In genomic region chr5:16311666-16312065, GRCh38 we compare ENCODE assay signal across 25 cellular contexts.
"Had no signal": no experiment of that assay in that cellular context is flagged by ENCODE, and none has a peak within 500 bp of the region (broad histone marks: within the 10 kb centered on the region; RNA-seq: fewer than 3 reads in every experiment).

No MANE protein-coding gene starts in this region.

- H3K36me3 ChIP-seq: neural progenitor cell, ovary, right lobe of liver, sigmoid colon, stomach, thoracic aorta, thyroid gland, tibial nerve, upper lobe of left lung, vagina had no signal

- H3K27me3 ChIP-seq: neural progenitor cell, ovary, right lobe of liver, sigmoid colon, stomach, thyroid gland, tibial nerve, upper lobe of left lung, vagina had no signal

- H3K4me1 ChIP-seq: neural progenitor cell, parathyroid adenoma, psoas muscle, right lobe of liver, sigmoid colon, stomach, thyroid gland, tibial nerve, upper lobe of left lung, vagina had no signal

- H3K4me3 ChIP-seq: neural progenitor cell, ovary, psoas muscle, right lobe of liver, sigmoid colon, stomach, thoracic aorta, thyroid gland, tibial nerve, upper lobe of left lung, vagina had no signal

- FAIRE-seq: small intestine, urothelium cell line had no signal

- H3K27ac ChIP-seq: neural progenitor cell, ovary, parathyroid adenoma, psoas muscle, right lobe of liver, sigmoid colon, stomach, thoracic aorta, thyroid gland, tibial nerve, upper lobe of left lung, vagina had no signal

- ATAC-seq: natural killer cell; psoas muscle; right lobe of liver; stimulated activated effector memory CD8-positive, alpha-beta T cell treated with anti-CD3 and anti-CD28 coated beads, Interleukin-12 subunit alpha, Interleukin-12 subunit beta, amount 100 ng/mL, for 72 hours; stimulated activated naive B cell treated with anti-CD40 and anti-IgM and Interleukin-4, amounts not matched to agents 10 μg/mL and 1 μg/mL and 100 μg/mL, for 72 hours had no signal

- H3K9me3 ChIP-seq: ovary, psoas muscle, right lobe of liver, sigmoid colon, thoracic aorta, thyroid gland, tibial nerve, upper lobe of left lung had no signal

- DNase-seq: natural killer cell; occipital lobe; ovary; posterior cingulate gyrus; psoas muscle; right lobe of liver; sigmoid colon; small intestine; stimulated activated CD4-positive, alpha-beta T cell treated with anti-CD3 and anti-CD28 coated beads, Interleukin-15, amount 100 ng/mL, for 24 hours; stimulated activated CD4-positive, alpha-beta T cell treated with anti-CD3 and anti-CD28 coated beads, Interleukin-2, amount 100 ng/mL, for 24 hours; stimulated activated CD4-positive, alpha-beta T cell treated with anti-CD3 and anti-CD28 coated beads, Interleukin-2, amount 100 ng/mL, for 48 hours; stimulated activated CD4-positive, alpha-beta T cell treated with anti-CD3 and anti-CD28 coated beads, Interleukin-4, amount 100 ng/mL, for 24 hours; stimulated activated naive B cell treated with anti-CD40 and anti-IgM and Interleukin-4, amounts not matched to agents 10 μg/mL and 1 μg/mL and 100 μg/mL, for 72 hours; stimulated activated naive CD4-positive, alpha-beta T cell treated with Interleukin-2 at 50 U/mL for 16 hours; stomach; thyroid gland; trophoblast cell; upper lobe of left lung had no signal

- H3K4me2 ChIP-seq: neural progenitor cell had no signal
